18 cellular contexts compared by ENCODE assay signal in genomic region chr5:173235499-173236394, GRCh38. TPM values are rescaled to one million over a fixed set of nuclear protein-coding genes. Genes with fewer than 3 reads are reported as not detected.
DNase-seq lines count a peak whose midpoint lies in the region; TF ChIP-seq lines count a peak whose summit lies in the region.
"Had no signal": no experiment of that assay in that cellular context is flagged by ENCODE, and none has a peak within 500 bp of the region (broad histone marks: within the 10 kb centered on the region; RNA-seq: fewer than 3 reads in every experiment).

No MANE protein-coding gene starts in this region.

- H3K4me3 ChIP-seq in PC-9 (no peak overlapping the region), left ventricle myocardium inferior (peak overlapping the region; percentile 76), thyroid gland (replicated peaks in 1 of 3) (no peak overlapping the region)
- H3K4me3 ChIP-seq: colonic mucosa, SK-N-MC had no signal

- TF ChIP-seq CTCF in PC-9 (conservative IDR thresholded peaks at IDR 0.05), result no peak
- no peak for TF ChIP-seq CTCF in left ventricle myocardium inferior (IDR thresholded peaks at IDR 0.05; ENCODE audit: borderline replicate concordance)
- TF ChIP-seq CTCF in thyroid gland (IDR thresholded peaks at IDR 0.05), result no peak

- peaks cover 54% of the 10 kb centered on the region for H3K4me1 Mint-ChIP-seq in activated T-cell treated with anti-CD3 and anti-CD28 coated beads, Interleukin-2, amount 50 U/mL, for 24 hours (ENCODE audit: low read depth)

- H3K4me2 ChIP-seq in PC-9, result peak overlapping the region; percentile 75

- no peaks in the 10 kb centered on the region for H3K9me3 Mint-ChIP-seq in activated T-cell treated with anti-CD3 and anti-CD28 coated beads, Interleukin-2, amount 50 U/mL, for 24 hours
- H3K9me3 Mint-ChIP-seq: stimulated activated effector memory CD8-positive, alpha-beta T cell treated with anti-CD3 and anti-CD28 coated beads, Interleukin-12 subunit alpha, Interleukin-12 subunit beta, amount 100 ng/mL, for 72 hours had no signal

- intact Hi-C loops in PC-9 (cut with micrococcal nuclease; ENCODE audit: unreplicated experiment) (no loop called here), left ventricle myocardium inferior (cut with micrococcal nuclease) (no loop called here), thyroid gland (cut with DNase I) (no loop called here)

- no peaks in the 10 kb centered on the region for H3K79me2 ChIP-seq in PC-9 (ENCODE audit: low read depth)

- H3K27ac ChIP-seq in PC-9 (no peak overlapping the region), left ventricle myocardium inferior (replicated peaks) (peak overlapping the region; percentile 91), thyroid gland (no peak overlapping the region)
- H3K27ac ChIP-seq: colonic mucosa, epithelial cell of prostate, sigmoid colon, SK-N-MC had no signal

- CTCF ChIA-PET in PC-9 (lab: Charles Lee), result interaction anchor here (0.6 kb wide), 1 partner anchor 71 kb away, joined by 4 read pairs; no protein-coding TSS in a partner anchor

- H4K20me1 ChIP-seq in PC-9 (ENCODE audit: insufficient read depth), result no peaks in the 10 kb centered on the region

- no peak for TF ChIP-seq POLR2A in thyroid gland (IDR thresholded peaks at IDR 0.05)

- no peaks in the 10 kb centered on the region for H3F3A ChIP-seq in PC-9 (ENCODE audit: insufficient read depth, low read depth)

- H3K27me3 ChIP-seq in PC-9 (ENCODE audit: insufficient read depth, low read depth) (peaks cover 4% of the 10 kb centered on the region; the same call in 1 of the 2 replicates), left ventricle myocardium inferior (ENCODE audit: low read depth) (peaks cover 100% of the 10 kb centered on the region), thyroid gland (peaks cover 80% of the 10 kb centered on the region)

- 56 to 63% methylated on average over 9 to 16 of the region's 17 CpGs for WGBS in thyroid gland, 2 donors

- POLR2A ChIA-PET in PC-9 (lab: Charles Lee; ENCODE audit: unreplicated experiment), result no interaction called here

- DNase-seq in activated T-cell treated with anti-CD3 and anti-CD28 coated beads, Interleukin-2, amount 50 U/mL, for 24 hours, result no peak
- DNase-seq in activated T-cell treated with anti-CD3 and anti-CD28 coated beads for 4 hours (no peak), PC-9 (no peak), left ventricle myocardium inferior (no peak), retina (peak; percentile 43), NCI-H146 treated with DMSO at 0.1 percent for 48 hours (lab: John Stamatoyannopoulos, UW; ENCODE audit: unreplicated experiment) (no peak), pons (ENCODE audit: low spot score) (no peak), thyroid gland (no peak)
- DNase-seq: amniotic stem cell, colonic mucosa, KBM-7, kidney glomerular epithelial cell, NCI-H226, sigmoid colon had no signal

- peak overlapping the region; percentile 68 for H3K27ac Mint-ChIP-seq in activated T-cell treated with anti-CD3 and anti-CD28 coated beads, Interleukin-2, amount 50 U/mL, for 24 hours
- H3K27ac Mint-ChIP-seq: stimulated activated effector memory CD8-positive, alpha-beta T cell treated with anti-CD3 and anti-CD28 coated beads, Interleukin-12 subunit alpha, Interleukin-12 subunit beta, amount 100 ng/mL, for 72 hours had no signal

- no peak overlapping the region for H2AFZ ChIP-seq in PC-9

- H3K9me3 ChIP-seq in PC-9 (ENCODE audit: insufficient read depth, low read depth) (no peaks in the 10 kb centered on the region), left ventricle myocardium inferior (replicated peaks) (no peaks in the 10 kb centered on the region), thyroid gland (no peaks in the 10 kb centered on the region)
- H3K9me3 ChIP-seq: colonic mucosa, sigmoid colon had no signal

- H3K4me1 ChIP-seq in PC-9 (replicated peaks; ENCODE audit: insufficient read depth), result no peaks in the 10 kb centered on the region
- peaks cover 66% of the 10 kb centered on the region for H3K4me1 ChIP-seq in left ventricle myocardium inferior
- H3K4me1 ChIP-seq in thyroid gland, result peaks cover 11 to 28% of the 10 kb centered on the region in 2 donors

- no TSS peak for BruUV-seq in PC-9 (replicated peaks; lab: Mats Ljungman, UMichigan)

- H3K9me2 ChIP-seq in PC-9 (ENCODE audit: insufficient read depth), result no peaks in the 10 kb centered on the region

- peak overlapping the region; percentile 14 for H3K4me3 Mint-ChIP-seq in activated T-cell treated with anti-CD3 and anti-CD28 coated beads, Interleukin-2, amount 50 U/mL, for 24 hours

- peaks cover 96% of the 10 kb centered on the region for H3K27me3 Mint-ChIP-seq in activated T-cell treated with anti-CD3 and anti-CD28 coated beads, Interleukin-2, amount 50 U/mL, for 24 hours

- H3K36me3 Mint-ChIP-seq in activated T-cell treated with anti-CD3 and anti-CD28 coated beads, Interleukin-2, amount 50 U/mL, for 24 hours (ENCODE audit: low read depth), result no peaks in the 10 kb centered on the region

- H3K36me3 ChIP-seq in PC-9 (ENCODE audit: low read depth), result no peaks in the 10 kb centered on the region
- H3K36me3 ChIP-seq in left ventricle myocardium inferior, result peaks cover 16% of the 10 kb centered on the region
- H3K36me3 ChIP-seq in thyroid gland, result no peaks in the 10 kb centered on the region
- H3K36me3 ChIP-seq: colonic mucosa, sigmoid colon had no signal

RNA-seq across cellular contexts. Expression of gene NKX2-5, which starts 0.7 kb away (rescaled TPM):
- total RNA-seq in PC-9 (2021) (2.2 and 3.4 TPM in 2 replicates), left ventricle myocardium inferior (248 TPM), thyroid gland (not detected)
- total RNA-seq: colonic mucosa, myocyte, sigmoid colon had no signal

Comparison
In these comparisons a context has a peak if more than half of its experiments do, and no peak if none do; other contexts are left out.
1. RNA of gene NKX2-5, which starts 0.7 kb away (total RNA-seq): 248 TPM in left ventricle myocardium inferior (single experiment); 2.2 to 3.4 TPM in PC-9 and not detected in thyroid gland; every median in the first group is over 10 times any median in the second.